In the genomic region with DNA sequence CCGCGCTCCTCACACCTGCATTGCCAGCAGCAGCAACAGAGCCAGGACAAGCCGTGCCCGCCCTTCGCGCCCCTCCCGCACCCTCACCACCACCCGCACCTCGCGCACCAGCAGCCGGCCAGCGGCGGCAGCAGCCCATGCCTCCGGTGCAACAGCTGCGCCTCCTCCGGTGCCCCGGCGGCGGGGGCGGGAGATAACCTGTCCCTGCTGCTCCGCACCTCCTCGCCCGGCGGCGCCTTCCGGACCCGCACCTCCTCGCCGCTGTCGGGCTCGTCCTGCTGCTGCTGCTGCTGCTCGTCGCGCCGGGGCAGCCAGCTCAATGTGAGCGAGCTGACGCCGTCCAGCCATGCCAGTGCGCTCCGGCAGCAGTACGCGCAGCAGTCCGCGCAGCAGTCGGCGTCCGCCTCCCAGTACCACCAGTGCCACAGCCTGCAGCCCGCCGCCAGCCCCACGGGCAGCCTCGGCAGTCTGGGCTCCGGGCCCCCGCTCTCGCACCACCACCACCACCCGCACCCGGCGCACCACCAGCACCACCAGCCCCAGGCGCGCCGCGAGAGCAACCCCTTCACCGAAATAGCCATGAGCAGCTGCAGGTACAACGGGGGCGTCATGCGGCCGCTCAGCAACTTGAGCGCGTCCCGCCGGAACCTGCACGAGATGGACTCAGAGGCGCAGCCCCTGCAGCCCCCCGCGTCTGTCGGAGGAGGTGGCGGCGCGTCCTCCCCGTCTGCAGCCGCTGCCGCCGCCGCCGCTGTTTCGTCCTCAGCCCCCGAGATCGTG, we compare ENCODE assay signal across 8 cellular contexts. TPM values are rescaled to one million over a fixed set of nuclear protein-coding genes. Genes with fewer than 3 reads are reported as not detected.
A peak's percentile ranks its signal among the peaks of the same experiment; 100 is the strongest.
DNase-seq lines count a peak whose midpoint lies in the region; ATAC-seq, FAIRE-seq and TF ChIP-seq lines count a peak whose summit lies in the region.

No MANE protein-coding gene starts in this region.

- no peak overlapping the region for H3K27ac ChIP-seq in GM12878 (ENCODE audit: control insufficient read depth, insufficient read depth)

- RAD21 ChIA-PET in GM12878 (lab: Charles Lee; ENCODE audit: unreplicated experiment) = interaction anchor here (0.8 to 13.6 kb wide), 12 partner anchors 11 to 98 kb away, joined by 3 to 318 read pairs (median 4); no protein-coding TSS in a partner anchor

- no peak for TF ChIP-seq EP300 in GM12878 (IDR thresholded peaks at IDR 0.05; ENCODE audit: borderline replicate concordance in 1 of 2, control insufficient read depth in 1 of 2, low read depth in 2 of 2, low read length in 2 of 2)

- H3K36me3 Mint-ChIP-seq in type B pancreatic cell = peaks cover 3% of the 10 kb centered on the region

- 20% methylated on average over 47 of the region's 87 CpGs for WGBS in GM12878 (ENCODE audit: insufficient coverage, insufficient replicate concordance, low lambda C conversion rate, missing lambda C conversion rate)

- TF ChIP-seq CTCF in GM12878 (IDR thresholded peaks at IDR 0.05 in 2 of 3, conservative IDR thresholded peaks at IDR 0.05 in 1 of 3; ENCODE audit: control insufficient read depth in 2 of 3, extremely low read depth in 1 of 3, insufficient read depth in 1 of 3, low read depth in 3 of 3, low read length in 3 of 3) (no peak; a peak in 1 of 6 replicates), type B pancreatic cell (conservative IDR thresholded peaks at IDR 0.05) (peak; percentile 33)

- no peaks in the 10 kb centered on the region for H3K36me3 ChIP-seq in GM12878 (ENCODE audit: control insufficient read depth in 2 of 2, insufficient read depth in 2 of 2, low read length in 1 of 2)

- H3K4me3 Mint-ChIP-seq in type B pancreatic cell = peak overlapping the region; percentile 99

- DNase-seq in AG08396 (ENCODE audit: low spot score) (peak; percentile 39), GM12878 (ENCODE audit: low read depth, low spot score) (no peak), left colon (no peak), type B pancreatic cell (ENCODE audit: extremely low spot score, unreplicated experiment) (no peak), NCI-H1417 treated with DMSO at 0.1 percent for 48 hours (lab: John Stamatoyannopoulos, UW) (no peak), putamen (ENCODE audit: low spot score) (no peak)

- SMC1A ChIA-PET in GM12878 (lab: Charles Lee; ENCODE audit: uncharacterized antibody, unreplicated experiment) = interaction anchor here (0.6 to 13.1 kb wide), 10 partner anchors 13 to 93 kb away, joined by 3 to 297 read pairs (median 11); no protein-coding TSS in a partner anchor

- no peaks in the 10 kb centered on the region for H3K79me2 ChIP-seq in GM12878 (ENCODE audit: control insufficient read depth, insufficient read depth, low read length)

- ATAC-seq in GM18868 (IDR thresholded peaks at IDR 0.05; ENCODE audit: unreplicated experiment) (peak; percentile 24), HG03378 (IDR thresholded peaks at IDR 0.05; ENCODE audit: unreplicated experiment) (peak; percentile 22), GM12878 (peak; percentile 49), left colon (peak; percentile 60)

- BruUV-seq in GM12878 (replicated peaks; lab: Mats Ljungman, UMichigan) = no TSS peak

- H3K4me1 ChIP-seq in GM12878 (ENCODE audit: control insufficient read depth, insufficient read depth, low read length) = no peaks in the 10 kb centered on the region

- H3K9ac ChIP-seq in GM12878 (ENCODE audit: control insufficient read depth, insufficient read depth, low read length) = no peak overlapping the region

- no peaks in the 10 kb centered on the region for H4K20me1 ChIP-seq in GM12878 (ENCODE audit: control insufficient read depth, insufficient read depth)

- intact Hi-C loops in GM12878 (cut with micrococcal nuclease; ENCODE audit: unreplicated experiment) (loop anchor here (1.0 to 10.0 kb wide), 2 partner anchors 56 to 812 kb away; no protein-coding TSS in a partner anchor), left colon (cut with DNase I, micrococcal nuclease) (no loop called here)

- no peak for TF ChIP-seq RAD21 in GM12878 (IDR thresholded peaks at IDR 0.05; ENCODE audit: insufficient read depth, low read depth, low read length)

- peaks cover 67% of the 10 kb centered on the region for H3K27me3 Mint-ChIP-seq in type B pancreatic cell

- no peaks in the 10 kb centered on the region for H3K9me3 Mint-ChIP-seq in type B pancreatic cell

- TF ChIP-seq POLR2A in GM12878 (IDR thresholded peaks at IDR 0.05; ENCODE audit: low read depth, low read length) = no peak

- peak overlapping the region; percentile 91 for H3K27ac Mint-ChIP-seq in type B pancreatic cell

- H3K4me2 ChIP-seq in GM12878 (ENCODE audit: control insufficient read depth, insufficient read depth) = peak overlapping the region; percentile 59; the same call in 1 of the 2 replicates

- FAIRE-seq in GM12878 (lab: Jason Lieb, UNC) = no peak

- in situ Hi-C loops in GM12878 (cut with MboI) = loop anchor here (5.0 to 25.0 kb wide), 2 partner anchors 85 to 425 kb away; no protein-coding TSS in a partner anchor

- CTCF ChIA-PET in GM12878 (lab: Yijun Ruan, JAX) = interaction anchor here (0.8 to 10.8 kb wide), 9 partner anchors 25 to 97 kb away, joined by 3 to 347 read pairs (median 5); no protein-coding TSS in a partner anchor

- peaks cover 4% of the 10 kb centered on the region for H3K4me1 Mint-ChIP-seq in type B pancreatic cell (ENCODE audit: unreplicated experiment)

- POLR2A ChIA-PET in GM12878 (lab: Charles Lee) = interaction anchor here (0.6 to 3.5 kb wide), 7 partner anchors 10 to 86 kb away, joined by 3 to 16 read pairs (median 4); no protein-coding TSS in a partner anchor

- peak overlapping the region; percentile 32; the same call in 1 of the 2 replicates for H3K4me3 ChIP-seq in GM12878

- no peaks in the 10 kb centered on the region; the same call in 2 of the 3 replicates for H3K9me3 ChIP-seq in GM12878 (replicated peaks; ENCODE audit: control insufficient read depth, insufficient read depth, low read length)

- H3K27me3 ChIP-seq in GM12878 (replicated peaks in 1 of 2; ENCODE audit: control insufficient read depth in 2 of 2, insufficient read depth in 2 of 2, low read length in 1 of 2) = peaks cover 0 to 18% of the 10 kb centered on the region in 2 experiments; a peak in 2 of 4 replicates

- H2AFZ ChIP-seq in GM12878 (ENCODE audit: control insufficient read depth, low read depth, low read length) = peak overlapping the region; percentile 29; the same call in 1 of the 2 replicates

TF ChIP-seq in GM12878, 131 proteins besides CTCF, POLR2A, EP300 and RAD21 (continues in another document):
- TF ChIP-seq CREB1 (IDR thresholded peaks at IDR 0.05; ENCODE audit: low read depth) (no peak), IKZF2 (IDR thresholded peaks at IDR 0.05) (no peak), IKZF1 (conservative IDR thresholded peaks at IDR 0.05) (peak; percentile 58; the same call in 1 of the 2 replicates), TCF12 (IDR thresholded peaks at IDR 0.05; ENCODE audit: low read depth, low read length) (peak; percentile 26; the same call in 1 of the 2 replicates), ATF7 (IDR thresholded peaks at IDR 0.05; ENCODE audit: low read depth) (no peak), CBFB (IDR thresholded peaks at IDR 0.05; ENCODE audit: low read depth) (no peak), DPF2 (IDR thresholded peaks at IDR 0.05) (peak; percentile 56), LARP7 (IDR thresholded peaks at IDR 0.05) (peak; percentile 69), BCL11A (IDR thresholded peaks at IDR 0.05; ENCODE audit: low read depth, low read length) (no peak), GATAD2B (conservative IDR thresholded peaks at IDR 0.05; ENCODE audit: low read depth) (peak; percentile 57; the same call in 1 of the 2 replicates)
- TF ChIP-seq, protein P1, sequence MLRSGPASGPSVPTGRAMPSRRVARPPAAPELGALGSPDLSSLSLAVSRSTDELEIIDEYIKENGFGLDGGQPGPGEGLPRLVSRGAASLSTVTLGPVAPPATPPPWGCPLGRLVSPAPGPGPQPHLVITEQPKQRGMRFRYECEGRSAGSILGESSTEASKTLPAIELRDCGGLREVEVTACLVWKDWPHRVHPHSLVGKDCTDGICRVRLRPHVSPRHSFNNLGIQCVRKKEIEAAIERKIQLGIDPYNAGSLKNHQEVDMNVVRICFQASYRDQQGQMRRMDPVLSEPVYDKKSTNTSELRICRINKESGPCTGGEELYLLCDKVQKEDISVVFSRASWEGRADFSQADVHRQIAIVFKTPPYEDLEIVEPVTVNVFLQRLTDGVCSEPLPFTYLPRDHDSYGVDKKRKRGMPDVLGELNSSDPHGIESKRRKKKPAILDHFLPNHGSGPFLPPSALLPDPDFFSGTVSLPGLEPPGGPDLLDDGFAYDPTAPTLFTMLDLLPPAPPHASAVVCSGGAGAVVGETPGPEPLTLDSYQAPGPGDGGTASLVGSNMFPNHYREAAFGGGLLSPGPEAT (IDR thresholded peaks at IDR 0.05; ENCODE audit: low read depth) = peak; percentile 33; the same call in 1 of the 2 replicates
- TF ChIP-seq, protein P2, sequence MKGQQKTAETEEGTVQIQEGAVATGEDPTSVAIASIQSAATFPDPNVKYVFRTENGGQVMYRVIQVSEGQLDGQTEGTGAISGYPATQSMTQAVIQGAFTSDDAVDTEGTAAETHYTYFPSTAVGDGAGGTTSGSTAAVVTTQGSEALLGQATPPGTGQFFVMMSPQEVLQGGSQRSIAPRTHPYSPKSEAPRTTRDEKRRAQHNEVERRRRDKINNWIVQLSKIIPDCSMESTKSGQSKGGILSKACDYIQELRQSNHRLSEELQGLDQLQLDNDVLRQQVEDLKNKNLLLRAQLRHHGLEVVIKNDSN (IDR thresholded peaks at IDR 0.05; ENCODE audit: borderline replicate concordance, extremely low read length, insufficient read depth, low read depth, low read length) = no peak

RNA-seq across cellular contexts. Expression of a gene that starts 0.5 kb away (rescaled TPM):
- total RNA-seq in GM12878 (2013; cell fraction: nucleolus; rRNA removed) = 42.4 and 43.1 TPM in 2 replicates
- 0.71 and 0.79 TPM in 2 replicates for total RNA-seq in GM12878 (2014; rRNA removed)
- total RNA-seq in GM12878 (2014; rRNA removed; fragmentation: Illumina TruSeq; extraction: Trizol) = 1.4 and 1.5 TPM in 2 replicates
- total RNA-seq in GM12878 (2021) = 0.80 and 0.93 TPM in 2 replicates
- polyA plus RNA-seq in GM12878 (2011; ENCODE audit: low read depth) = not detected
- polyA plus RNA-seq in GM12878 (2011; rRNA removed) = 3.5 and 3.6 TPM in 2 replicates
- polyA plus RNA-seq in GM12878 (2011; cell fraction: cytosol; rRNA removed) = 2.5 and 3.0 TPM in 2 replicates
- polyA plus RNA-seq in GM12878 (2011; cell fraction: nucleus; rRNA removed) = 7.8 and 8.7 TPM in 2 replicates
- polyA plus RNA-seq in GM12878 (2012) = 0.18 TPM in 1 of 2 replicates, not detected in the other
- 0.93 and 1.2 TPM in 2 replicates for polyA plus RNA-seq in GM12878 (2014; fragmentation: Illumina TruSeq; extraction: Trizol)
- polyA plus RNA-seq in GM12878 (2014; fragmentation: Nextera tagmentation; extraction: Ambion mirVana) = under 1 TPM; 0.47 to 0.60 TPM
- 1.1 TPM in 2 replicates for polyA plus RNA-seq in GM12878 (2014; rRNA removed)
- polyA plus RNA-seq in GM12878 (2016; fragmentation: Nextera tagmentation; extraction: Ambion mirVana) = under 1 TPM; 0.21 TPM
- polyA minus RNA-seq in GM12878 (2011; rRNA and poly(A)+ RNA removed) = 8.5 and 9.4 TPM in 2 replicates
- 2.3 and 2.5 TPM in 2 replicates for polyA minus RNA-seq in GM12878 (2011; cell fraction: cytosol; rRNA and poly(A)+ RNA removed)
- 13.4 and 23.0 TPM in 2 replicates for polyA minus RNA-seq in GM12878 (2011; cell fraction: nucleus; rRNA and poly(A)+ RNA removed)
- total RNA-seq in left colon = under 1 TPM; 0.49 to 0.64 TPM
- 12.5 and 15.4 TPM in 2 replicates for total RNA-seq in type B pancreatic cell (ENCODE audit: low replicate concordance)
